In the genomic region with DNA sequence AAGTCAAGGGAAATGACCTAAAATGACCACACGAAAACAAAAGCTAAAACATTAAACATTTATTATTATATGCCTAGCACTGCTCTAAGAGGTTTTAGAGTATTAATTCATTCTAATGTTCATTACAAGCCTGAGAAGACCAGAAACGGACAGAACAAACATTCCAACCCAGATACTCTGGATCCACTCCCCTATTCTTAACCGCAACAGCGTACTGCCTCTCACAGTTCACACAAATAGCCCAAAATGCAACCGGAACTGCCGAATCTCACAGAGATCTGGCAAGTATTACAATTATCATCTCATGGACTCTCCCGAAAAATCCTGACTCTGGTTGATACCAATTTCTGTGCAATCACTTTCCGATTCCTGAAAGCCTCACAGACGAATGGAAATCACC, we compare ENCODE assay signal across 9 cellular contexts. TPM values are rescaled to one million over a fixed set of nuclear protein-coding genes. Genes with fewer than 3 reads are reported as not detected.
DNase-seq lines count a peak whose midpoint lies in the region; ATAC-seq and TF ChIP-seq lines count a peak whose summit lies in the region.
"Had no signal": no experiment of that assay in that cellular context is flagged by ENCODE, and none has a peak within 500 bp of the region (broad histone marks: within the 10 kb centered on the region; RNA-seq: fewer than 3 reads in every experiment).

No MANE protein-coding gene starts in this region.

- H3K27ac Mint-ChIP-seq in CD4-positive, alpha-beta memory T cell: peak overlapping the region in 3 of 7 donors; percentile 5 to 25 (median 6)
- H3K27ac Mint-ChIP-seq in naive thymus-derived CD4-positive, alpha-beta T cell: peak overlapping the region in 5 of 9 donors; percentile 12 to 83 (median 64)

- CTCF ChIA-PET in CD4-positive, alpha-beta memory T cell (lab: Charles Lee; ENCODE audit: partially characterized antibody): interaction anchor here (0.6 kb wide), 1 partner anchor 692 kb away, joined by 5 read pairs; no protein-coding TSS in a partner anchor
- CTCF ChIA-PET in naive thymus-derived CD4-positive, alpha-beta T cell (lab: Charles Lee): no interaction called here

- intact Hi-C loops in CD4-positive, alpha-beta memory T cell (cut with micrococcal nuclease): loop anchor here (2.0 kb wide), 1 partner anchor 58 kb away; a partner anchor contains a TSS
- intact Hi-C loops in breast epithelium (cut with DNase I; ENCODE audit: low total_unique reads): no loop called here
- intact Hi-C loops in naive thymus-derived CD4-positive, alpha-beta T cell (cut with micrococcal nuclease): loop anchor here (1.0 to 5.0 kb wide), 3 partner anchors 37 to 58 kb away; a partner anchor contains a TSS
- intact Hi-C loops in posterior cingulate gyrus (cut with DNase I): no loop called here
- intact Hi-C loops in thyroid gland (cut with DNase I): no loop called here

- no peak for DNase-seq in CD4-positive, alpha-beta memory T cell
- DNase-seq in breast epithelium (ENCODE audit: low spot score in 2 of 2) (no peak), posterior cingulate gyrus (no peak), thyroid gland (no peak)
- DNase-seq in naive thymus-derived CD4-positive, alpha-beta T cell: no peak
- DNase-seq in activated effector memory CD4-positive, alpha-beta T cell treated with Interleukin-2 at 50 U/mL for 16 hours: no peak

- H3K4me1 Mint-ChIP-seq in CD4-positive, alpha-beta memory T cell: peaks cover 40 to 56% (median 50%) of the 10 kb centered on the region in 4 donors
- H3K4me1 Mint-ChIP-seq in naive thymus-derived CD4-positive, alpha-beta T cell: peaks cover 31 to 69% (median 54%) of the 10 kb centered on the region in 7 donors

- peaks cover 39% of the 10 kb centered on the region for H3K4me1 ChIP-seq in CD4-positive, alpha-beta memory T cell (ENCODE audit: insufficient read depth, low read length)
- H3K4me1 ChIP-seq in HUES64 (ENCODE audit: insufficient read depth, low read length): 0 out of 2 replicates have a peak, but pooled peaks cover 3% of the 10 kb centered on the region
- H3K4me1 ChIP-seq in breast epithelium: peaks cover 0 to 13% of the 10 kb centered on the region in 2 donors
- peaks cover 12% of the 10 kb centered on the region in 2 donors for H3K4me1 ChIP-seq in naive thymus-derived CD4-positive, alpha-beta T cell (ENCODE audit: control insufficient read depth in 2 of 2, insufficient read depth in 2 of 2, low read length in 2 of 2)
- H3K4me1 ChIP-seq in thyroid gland: peaks cover 6 to 16% of the 10 kb centered on the region in 2 donors

- H3K4me3 ChIP-seq in CD4-positive, alpha-beta memory T cell (ENCODE audit: low read length in 2 of 2): no peak overlapping the region
- peak overlapping the region; percentile 83 for H3K4me3 ChIP-seq in HUES64 (ENCODE audit: low read length)
- peak overlapping the region in 2 of 3 donors; percentile 72 to 78 for H3K4me3 ChIP-seq in breast epithelium
- peak overlapping the region; percentile 81 for H3K4me3 ChIP-seq in naive thymus-derived CD4-positive, alpha-beta T cell (ENCODE audit: low read length)
- H3K4me3 ChIP-seq in thyroid gland (replicated peaks in 1 of 3): peak overlapping the region in 1 of 3 donors; percentile 69

- peaks cover 2% of the 10 kb centered on the region for H3K36me3 ChIP-seq in CD4-positive, alpha-beta memory T cell (ENCODE audit: insufficient read depth, low read length)
- 0 out of 2 replicates have a peak, but pooled peaks cover 2% of the 10 kb centered on the region for H3K36me3 ChIP-seq in HUES64 (ENCODE audit: insufficient read depth, low read length)
- H3K36me3 ChIP-seq in breast epithelium: peaks cover 4% of the 10 kb centered on the region
- peaks cover 0 to 16% (median 0%) of the 10 kb centered on the region in 3 experiments for H3K36me3 ChIP-seq in naive thymus-derived CD4-positive, alpha-beta T cell (ENCODE audit: control insufficient read depth in 2 of 3, insufficient read depth in 3 of 3, low read length in 3 of 3)
- H3K36me3 ChIP-seq in thyroid gland: no peaks in the 10 kb centered on the region

- POLR2A ChIA-PET in CD4-positive, alpha-beta memory T cell (lab: Charles Lee; ENCODE audit: partially characterized antibody): interaction anchor here (1.7 to 2.8 kb wide), 2 partner anchors 58 to 84 kb away, joined by 12 to 14 read pairs; a partner anchor contains a TSS
- POLR2A ChIA-PET in naive thymus-derived CD4-positive, alpha-beta T cell (lab: Charles Lee): interaction anchor here (2.8 kb wide), 1 partner anchor 36 kb away, joined by 12 read pairs; a partner anchor contains a TSS

- H3K9me3 Mint-ChIP-seq in CD4-positive, alpha-beta memory T cell: peaks cover 0 to 16% (median 11%) of the 10 kb centered on the region in 8 donors
- peaks cover 0 to 36% (median 17%) of the 10 kb centered on the region in 11 donors for H3K9me3 Mint-ChIP-seq in naive thymus-derived CD4-positive, alpha-beta T cell

- H3K36me3 Mint-ChIP-seq in CD4-positive, alpha-beta memory T cell: peaks cover 25 to 36% of the 10 kb centered on the region in 2 donors
- peaks cover 20 to 49% (median 38%) of the 10 kb centered on the region in 5 donors for H3K36me3 Mint-ChIP-seq in naive thymus-derived CD4-positive, alpha-beta T cell

- H3K27ac ChIP-seq in CD4-positive, alpha-beta memory T cell (ENCODE audit: low read depth, low read length): no peak overlapping the region
- H3K27ac ChIP-seq in HUES64 (ENCODE audit: low read depth, low read length): no peak overlapping the region
- H3K27ac ChIP-seq in breast epithelium: no peak overlapping the region
- no peak overlapping the region for H3K27ac ChIP-seq in naive thymus-derived CD4-positive, alpha-beta T cell (ENCODE audit: low read depth, low read length)
- no peak overlapping the region for H3K27ac ChIP-seq in thyroid gland

- peaks cover 0 to 4% of the 10 kb centered on the region in 2 donors for H3K9me3 ChIP-seq in CD4-positive, alpha-beta memory T cell (ENCODE audit: control insufficient read depth in 1 of 2, low read length in 2 of 2)
- H3K9me3 ChIP-seq in HUES64 (ENCODE audit: insufficient read depth, low read depth, low read length) (peaks cover 21% of the 10 kb centered on the region), breast epithelium (peaks cover 5 to 27% of the 10 kb centered on the region in 2 donors), thyroid gland (no peaks in the 10 kb centered on the region)
- H3K9me3 ChIP-seq in naive thymus-derived CD4-positive, alpha-beta T cell (ENCODE audit: control insufficient read depth in 2 of 3, low read length in 3 of 3): peaks cover 0 to 15% (median 0%) of the 10 kb centered on the region in 3 experiments

- no peaks in the 10 kb centered on the region for H3K27me3 ChIP-seq in CD4-positive, alpha-beta memory T cell (ENCODE audit: insufficient read depth, low read length)
- H3K27me3 ChIP-seq in HUES64 (ENCODE audit: insufficient read depth, low read length) (no peaks in the 10 kb centered on the region), breast epithelium (no peaks in the 10 kb centered on the region), thyroid gland (no peaks in the 10 kb centered on the region)
- H3K27me3 ChIP-seq in naive thymus-derived CD4-positive, alpha-beta T cell (ENCODE audit: control insufficient read depth in 2 of 2, insufficient read depth in 2 of 2, low read length in 2 of 2): no peaks in the 10 kb centered on the region

- no peak for ATAC-seq in naive thymus-derived CD4-positive, alpha-beta T cell
- no peak for ATAC-seq in HG03159 (IDR thresholded peaks at IDR 0.05; ENCODE audit: unreplicated experiment)
- ATAC-seq: activated CD4-positive, CD25-positive, alpha-beta regulatory T cell treated with anti-CD3 and anti-CD28 coated beads, Interleukin-2, amount 50 U/mL, for 24 hours had no signal

- H3K27me3 Mint-ChIP-seq in CD4-positive, alpha-beta memory T cell: peaks cover 0 to 2% of the 10 kb centered on the region in 2 donors
- H3K27me3 Mint-ChIP-seq in naive thymus-derived CD4-positive, alpha-beta T cell: peaks cover 0 to 11% (median 3%) of the 10 kb centered on the region in 5 donors

- TF ChIP-seq POLR2A in breast epithelium (IDR thresholded peaks at IDR 0.05): no peak
- TF ChIP-seq POLR2A in thyroid gland (IDR thresholded peaks at IDR 0.05): no peak

- 86% methylated on average over 9 of the region's 9 CpGs for WGBS in HUES64
- WGBS in thyroid gland, 2 donors: 88 to 90% methylated on average over 9 of the region's 9 CpGs

- TF ChIP-seq CTCF in breast epithelium (IDR thresholded peaks at IDR 0.05) (no peak), thyroid gland (IDR thresholded peaks at IDR 0.05) (no peak)

- H3K4me3 Mint-ChIP-seq in CD4-positive, alpha-beta memory T cell: peak overlapping the region; percentile 73 to 100 (median 99)
- H3K4me3 Mint-ChIP-seq in naive thymus-derived CD4-positive, alpha-beta T cell: peak overlapping the region; percentile 97 to 100 (median 99)

- H3K9ac ChIP-seq in HUES64 (ENCODE audit: low read depth, low read length): no peak overlapping the region

RNA-seq across cellular contexts. Expression of a gene that starts 1.4 kb away (rescaled TPM):
- total RNA-seq in CD4-positive, alpha-beta memory T cell: 10 to 100 TPM; 63.3 to 66.2 TPM
- 1 to 10 TPM; 4.6 to 9.3 TPM for polyA plus RNA-seq in CD4-positive, alpha-beta memory T cell
- polyA plus RNA-seq in HUES64 (2013, experiment 1 of 2): 5.8 TPM
- 5.8 TPM for polyA plus RNA-seq in HUES64 (2013, experiment 2 of 2)
- 10 to 100 TPM; 12.5 to 30.4 (median 28.8) TPM for total RNA-seq in breast epithelium
- total RNA-seq in naive thymus-derived CD4-positive, alpha-beta T cell: 10 to 100 TPM; 22.7 to 85.2 (median 35.2) TPM
- 10 to 100 TPM; 12.0 to 22.9 TPM for polyA plus RNA-seq in naive thymus-derived CD4-positive, alpha-beta T cell
- 10 to 100 TPM; 22.3 to 44.6 (median 30.9) TPM for total RNA-seq in thyroid gland

RNA-seq across cellular contexts. Expression of a gene that starts 36.1 kb away (rescaled TPM):
- total RNA-seq in CD4-positive, alpha-beta memory T cell: 10 to 100 TPM; 43.5 to 46.5 TPM
- 10 to 100 TPM; 11.5 to 18.4 TPM for polyA plus RNA-seq in CD4-positive, alpha-beta memory T cell
- 6.4 TPM for polyA plus RNA-seq in HUES64 (2013, experiment 1 of 2)
- polyA plus RNA-seq in HUES64 (2013, experiment 2 of 2): 8.1 TPM
- 10 to 100 TPM in 2 of 3 donors, 1 to 10 TPM in 1; 6.2 to 26.8 (median 14.4) TPM for total RNA-seq in breast epithelium
- total RNA-seq in naive thymus-derived CD4-positive, alpha-beta T cell: 10 to 100 TPM; 13.9 to 49.5 (median 22.1) TPM
- 10 to 100 TPM; 18.4 to 21.2 TPM for polyA plus RNA-seq in naive thymus-derived CD4-positive, alpha-beta T cell
- 10 to 100 TPM; 26.8 to 60.1 (median 33.8) TPM for total RNA-seq in thyroid gland

RNA-seq across cellular contexts. Expression of a gene that starts 57.8 kb away (rescaled TPM):
- 10 to 100 TPM; 17.5 to 18.4 TPM for total RNA-seq in CD4-positive, alpha-beta memory T cell
- 1 to 10 TPM; 2.9 TPM for polyA plus RNA-seq in CD4-positive, alpha-beta memory T cell
- polyA plus RNA-seq in HUES64 (2013, experiment 1 of 2): 1.2 TPM
- 0.70 TPM for polyA plus RNA-seq in HUES64 (2013, experiment 2 of 2)
- 1 to 10 TPM; 4.3 to 9.7 (median 8.8) TPM for total RNA-seq in breast epithelium
- 10 to 100 TPM in 2 of 5 experiments, 1 to 10 TPM in 3; 4.7 to 24.8 (median 7.5) TPM for total RNA-seq in naive thymus-derived CD4-positive, alpha-beta T cell
- 1 to 10 TPM; 7.0 to 7.6 TPM for polyA plus RNA-seq in naive thymus-derived CD4-positive, alpha-beta T cell
- 10 to 100 TPM in 2 of 4 donors, 1 to 10 TPM in 2; 8.4 to 13.3 (median 10.2) TPM for total RNA-seq in thyroid gland

Comparison
In these comparisons a context has a peak if more than half of its experiments do, and no peak if none do; other contexts are left out.
1. H3K4me3 ChIP-seq: peak in HUES64 (single experiment), breast epithelium (2 of 3) and naive thymus-derived CD4-positive, alpha-beta T cell (single experiment); none in CD4-positive, alpha-beta memory T cell (0 of 2).
2. intact Hi-C loops: an anchor here in CD4-positive, alpha-beta memory T cell (2.0 kb wide) and naive thymus-derived CD4-positive, alpha-beta T cell (1.0 to 5.0 kb wide); none called in breast epithelium, posterior cingulate gyrus and thyroid gland.